ENCODE assay signal across 1 cellular context in genomic region chr13:110915057-110915873, GRCh38.
A peak's percentile ranks its signal among the peaks of the same experiment; 100 is the strongest.
TF ChIP-seq lines count a peak whose summit lies in the region.

Gene ANKRD10 (minus strand): TSS chr13:110915069. CDS start chr13:110914934, 135 bp downstream.

TF ChIP-seq in HepG2, 621 proteins besides CTCF, POLR2A, EP300 and RAD21 (continued from another document and continues in another):
- TF ChIP-seq NFIB (CRISPR knock-in tag; IDR thresholded peaks at IDR 0.05; ENCODE audit: borderline replicate concordance): no peak
- TF ChIP-seq ZNF780A (CRISPR knock-in tag; IDR thresholded peaks at IDR 0.05): no peak
- no peak for TF ChIP-seq ATF6 (CRISPR knock-in tag; conservative IDR thresholded peaks at IDR 0.05)
- TF ChIP-seq PITX1 (CRISPR knock-in tag; IDR thresholded peaks at IDR 0.05): no peak
- no peak for TF ChIP-seq HDAC6 (IDR thresholded peaks at IDR 0.05; ENCODE audit: low read depth, low read length)
- no peak for TF ChIP-seq ARHGAP35 (CRISPR knock-in tag; IDR thresholded peaks at IDR 0.05; ENCODE audit: borderline replicate concordance)
- TF ChIP-seq ZNF3 (CRISPR knock-in tag; IDR thresholded peaks at IDR 0.05): no peak
- TF ChIP-seq NFE2L1 (CRISPR knock-in tag; IDR thresholded peaks at IDR 0.05; ENCODE audit: borderline replicate concordance): no peak
- no peak for TF ChIP-seq SP140L (CRISPR knock-in tag; IDR thresholded peaks at IDR 0.05; ENCODE audit: borderline replicate concordance)
- TF ChIP-seq BRCA1 (CRISPR knock-in tag; IDR thresholded peaks at IDR 0.05): no peak
- TF ChIP-seq NRL (CRISPR knock-in tag; IDR thresholded peaks at IDR 0.05; ENCODE audit: borderline replicate concordance): peak; percentile 60; the same call in 1 of the 2 replicates
- TF ChIP-seq CHD4 (IDR thresholded peaks at IDR 0.05; ENCODE audit: borderline replicate concordance, low read length): no peak
- no peak for TF ChIP-seq KMT2B (CRISPR knock-in tag; IDR thresholded peaks at IDR 0.05)
- no peak for TF ChIP-seq MIER2 (CRISPR knock-in tag; IDR thresholded peaks at IDR 0.05)
- no peak for TF ChIP-seq PCBP1 (IDR thresholded peaks at IDR 0.05; ENCODE audit: borderline replicate concordance, low read depth, low read length)
- no peak for TF ChIP-seq ZNF619 (CRISPR knock-in tag; IDR thresholded peaks at IDR 0.05)
- TF ChIP-seq SYNCRIP (IDR thresholded peaks at IDR 0.05; ENCODE audit: insufficient read depth, low read depth, low read length): no peak
- peak; percentile 34 for TF ChIP-seq HNRNPLL (IDR thresholded peaks at IDR 0.05; ENCODE audit: low read depth, low read length, poor library complexity, severe bottlenecking)
- peak; percentile 31; the same call in 1 of the 2 replicates for TF ChIP-seq SP2 (CRISPR knock-in tag; IDR thresholded peaks at IDR 0.05)
- no peak for TF ChIP-seq SMYD3 (CRISPR knock-in tag; IDR thresholded peaks at IDR 0.05)
- TF ChIP-seq TBX2 (CRISPR knock-in tag; IDR thresholded peaks at IDR 0.05; ENCODE audit: borderline replicate concordance): peak; percentile 34; the same call in 1 of the 2 replicates
- no peak for TF ChIP-seq LCORL (IDR thresholded peaks at IDR 0.05)
- 0 out of 2 replicates have a peak, but pooled peaks have one; percentile 75 for TF ChIP-seq LCORL (CRISPR knock-in tag; IDR thresholded peaks at IDR 0.05)
- no peak for TF ChIP-seq ZNF24 (IDR thresholded peaks at IDR 0.05)
- TF ChIP-seq ZNF331 (CRISPR knock-in tag; IDR thresholded peaks at IDR 0.05): peak; percentile 6; the same call in 1 of the 2 replicates
- no peak for TF ChIP-seq ZNF549 (CRISPR knock-in tag; IDR thresholded peaks at IDR 0.05)
- TF ChIP-seq ZNF318 (CRISPR knock-in tag; IDR thresholded peaks at IDR 0.05): no peak
- TF ChIP-seq SNRNP70 (IDR thresholded peaks at IDR 0.05; ENCODE audit: low read depth, low read length): no peak
- no peak for TF ChIP-seq GRHL1 (CRISPR knock-in tag; conservative IDR thresholded peaks at IDR 0.05)
- no peak for TF ChIP-seq DMAP1 (CRISPR knock-in tag; IDR thresholded peaks at IDR 0.05)
- TF ChIP-seq SOX13 (IDR thresholded peaks at IDR 0.05): no peak
- no peak for TF ChIP-seq SOX13 (CRISPR knock-in tag; conservative IDR thresholded peaks at IDR 0.05 in 1 of 2, IDR thresholded peaks at IDR 0.05 in 1 of 2)
- TF ChIP-seq ZSCAN21 (CRISPR knock-in tag; IDR thresholded peaks at IDR 0.05; ENCODE audit: borderline replicate concordance): 0 out of 2 replicates have a peak, but pooled peaks have one; percentile 28
- no peak for TF ChIP-seq NCOA5 (CRISPR knock-in tag; IDR thresholded peaks at IDR 0.05)
- TF ChIP-seq ZHX2 (IDR thresholded peaks at IDR 0.05; ENCODE audit: low read depth): no peak
- TF ChIP-seq ZHX2 (CRISPR knock-in tag; IDR thresholded peaks at IDR 0.05; ENCODE audit: borderline replicate concordance): 0 out of 2 replicates have a peak, but pooled peaks have one; percentile 17
- peak; percentile 19; the same call in 1 of the 2 replicates for TF ChIP-seq MED1 (CRISPR knock-in tag; IDR thresholded peaks at IDR 0.05)
- TF ChIP-seq ZNF766 (CRISPR knock-in tag; IDR thresholded peaks at IDR 0.05; ENCODE audit: borderline replicate concordance): 0 out of 2 replicates have a peak, but pooled peaks have one; percentile 24
- no peak for TF ChIP-seq STAT6 (CRISPR knock-in tag; IDR thresholded peaks at IDR 0.05; ENCODE audit: borderline replicate concordance)
- no peak for TF ChIP-seq ZNF138 (CRISPR knock-in tag; IDR thresholded peaks at IDR 0.05; ENCODE audit: low read depth)
- TF ChIP-seq MTA1 (CRISPR knock-in tag; IDR thresholded peaks at IDR 0.05; ENCODE audit: borderline replicate concordance): no peak
- no peak for TF ChIP-seq TBL1XR1 (IDR thresholded peaks at IDR 0.05; ENCODE audit: borderline replicate concordance, low read length, partially characterized antibody)
- no peak for TF ChIP-seq ATF3 (CRISPR knock-in tag; IDR thresholded peaks at IDR 0.05)
